In genomic region chr1:113813218-113813617, GRCh38 we compare ENCODE assay signal across 10 cellular contexts. TPM values are rescaled to one million over a fixed set of nuclear protein-coding genes. Genes with fewer than 3 reads are reported as not detected.
DNase-seq lines count a peak whose midpoint lies in the region; ATAC-seq and TF ChIP-seq lines count a peak whose summit lies in the region.
"Had no signal": no experiment of that assay in that cellular context is flagged by ENCODE, and none has a peak within 500 bp of the region (broad histone marks: within the 10 kb centered on the region; RNA-seq: fewer than 3 reads in every experiment).

No MANE protein-coding gene starts in this region.

- H3K27me3 Mint-ChIP-seq in activated T-helper 1 cell treated with anti-CD3 and anti-CD28 coated beads, Interleukin-12 subunit alpha, Interleukin-12 subunit beta, Interleukin-2, Interleukin-4 antibody, amounts not matched to agents 30 ng/mL and 10 ng/mL and 1 ng/mL, durations not matched to agents 14 hours and 24 hours and 36 hours (ENCODE audit: insufficient read depth), result no peaks in the 10 kb centered on the region
- no peaks in the 10 kb centered on the region for H3K27me3 Mint-ChIP-seq in naive thymus-derived CD4-positive, alpha-beta T cell

- peak overlapping the region; percentile 96 for H3K4me3 Mint-ChIP-seq in activated T-helper 1 cell treated with anti-CD3 and anti-CD28 coated beads, Interleukin-12 subunit alpha, Interleukin-12 subunit beta, Interleukin-2, Interleukin-4 antibody, amounts not matched to agents 30 ng/mL and 10 ng/mL and 1 ng/mL, durations not matched to agents 14 hours and 24 hours and 36 hours
- H3K4me3 Mint-ChIP-seq in naive thymus-derived CD4-positive, alpha-beta T cell, result peak overlapping the region; percentile 26 to 99 (median 91)

- H3K27ac ChIP-seq in 22Rv1 (peak overlapping the region; percentile 72), GM23248 (no peak overlapping the region)
- H3K27ac ChIP-seq in naive thymus-derived CD4-positive, alpha-beta T cell (ENCODE audit: low read depth, low read length), result peak overlapping the region; percentile 97

- no peak for ATAC-seq in naive thymus-derived CD4-positive, alpha-beta T cell
- ATAC-seq in GM21423 (IDR thresholded peaks at IDR 0.05; ENCODE audit: unreplicated experiment) (no peak), HG02973 (IDR thresholded peaks at IDR 0.05; ENCODE audit: unreplicated experiment) (no peak)

- in situ Hi-C loops in GM23248 (cut with MboI), result no loop called here

- CTCF ChIA-PET in naive thymus-derived CD4-positive, alpha-beta T cell (lab: Charles Lee), result interaction anchor here (1.4 to 1.7 kb wide), 2 partner anchors 9 to 92 kb away, joined by 3 to 7 read pairs; partner anchors contain the start of genes AP4B1 and DCLRE1B

- H3K9ac ChIP-seq in GM23248, result no peak overlapping the region; the same call in 1 of the 2 replicates

- H3K4me2 ChIP-seq in GM23248 (ENCODE audit: unreplicated experiment), result peak overlapping the region; percentile 93

- no peaks in the 10 kb centered on the region; the same call in 1 of the 2 replicates for H4K20me1 ChIP-seq in GM23248 (ENCODE audit: insufficient read depth)

- peaks cover 37% of the 10 kb centered on the region for H3K79me2 ChIP-seq in GM23248 (ENCODE audit: insufficient read depth)

- POLR2A ChIA-PET in naive thymus-derived CD4-positive, alpha-beta T cell (lab: Charles Lee), result interaction anchor here (0.7 to 3.5 kb wide), 5 partner anchors 15 to 60 kb away, joined by 3 to 45 read pairs (median 3); no protein-coding TSS in a partner anchor

- H2AFZ ChIP-seq in GM23248, result peak overlapping the region; percentile 97

- WGBS in GM23248 (ENCODE audit: low coverage in 1 of 2, low lambda C conversion rate in 2 of 2, missing lambda C conversion rate in 2 of 2), 2 experiments, result 96 to 97% methylated on average over 15 of the region's 15 CpGs

- H3K9me3 ChIP-seq in GM23248 (ENCODE audit: low read depth), result no peaks in the 10 kb centered on the region
- H3K9me3 ChIP-seq in naive thymus-derived CD4-positive, alpha-beta T cell (ENCODE audit: control insufficient read depth in 2 of 3, low read length in 3 of 3), result no peaks in the 10 kb centered on the region
- H3K9me3 ChIP-seq: gastroesophageal sphincter had no signal

- no peaks in the 10 kb centered on the region for H3K27me3 ChIP-seq in GM23248 (replicated peaks; ENCODE audit: insufficient read depth)
- no peaks in the 10 kb centered on the region for H3K27me3 ChIP-seq in naive thymus-derived CD4-positive, alpha-beta T cell (ENCODE audit: control insufficient read depth in 2 of 2, insufficient read depth in 2 of 2, low read length in 2 of 2)
- H3K27me3 ChIP-seq: gastroesophageal sphincter had no signal

- peaks cover 27% of the 10 kb centered on the region for H3F3A ChIP-seq in GM23248 (ENCODE audit: insufficient read depth)

- peak overlapping the region; percentile 96 for H3K27ac Mint-ChIP-seq in activated T-helper 1 cell treated with anti-CD3 and anti-CD28 coated beads, Interleukin-12 subunit alpha, Interleukin-12 subunit beta, Interleukin-2, Interleukin-4 antibody, amounts not matched to agents 30 ng/mL and 10 ng/mL and 1 ng/mL, durations not matched to agents 14 hours and 24 hours and 36 hours
- H3K27ac Mint-ChIP-seq in naive thymus-derived CD4-positive, alpha-beta T cell, result peak overlapping the region; percentile 96 to 99 (median 98)

- peaks cover 25% of the 10 kb centered on the region for H3K4me1 ChIP-seq in GM23248 (ENCODE audit: insufficient read depth)
- H3K4me1 ChIP-seq in naive thymus-derived CD4-positive, alpha-beta T cell (ENCODE audit: control insufficient read depth in 2 of 2, insufficient read depth in 2 of 2, low read length in 2 of 2), result peaks cover 17 to 23% of the 10 kb centered on the region in 2 donors

- peaks cover 34% of the 10 kb centered on the region for H3K4me1 Mint-ChIP-seq in activated T-helper 1 cell treated with anti-CD3 and anti-CD28 coated beads, Interleukin-12 subunit alpha, Interleukin-12 subunit beta, Interleukin-2, Interleukin-4 antibody, amounts not matched to agents 30 ng/mL and 10 ng/mL and 1 ng/mL, durations not matched to agents 14 hours and 24 hours and 36 hours (ENCODE audit: low read depth)
- peaks cover 16 to 39% (median 28%) of the 10 kb centered on the region in 7 donors for H3K4me1 Mint-ChIP-seq in naive thymus-derived CD4-positive, alpha-beta T cell

- H3K9me2 ChIP-seq in GM23248 (ENCODE audit: insufficient read depth), result no peaks in the 10 kb centered on the region

- H3K4me3 ChIP-seq in GM23248, result no peak overlapping the region
- H3K4me3 ChIP-seq in naive thymus-derived CD4-positive, alpha-beta T cell (ENCODE audit: low read length), result peak overlapping the region; percentile 88

- peaks cover 17% of the 10 kb centered on the region for H3K36me3 Mint-ChIP-seq in activated T-helper 1 cell treated with anti-CD3 and anti-CD28 coated beads, Interleukin-12 subunit alpha, Interleukin-12 subunit beta, Interleukin-2, Interleukin-4 antibody, amounts not matched to agents 30 ng/mL and 10 ng/mL and 1 ng/mL, durations not matched to agents 14 hours and 24 hours and 36 hours (ENCODE audit: low read depth)
- peaks cover 0 to 22% (median 8%) of the 10 kb centered on the region in 5 donors for H3K36me3 Mint-ChIP-seq in naive thymus-derived CD4-positive, alpha-beta T cell

- H3K36me3 ChIP-seq in GM23248 (ENCODE audit: low read depth), result no peaks in the 10 kb centered on the region
- H3K36me3 ChIP-seq in naive thymus-derived CD4-positive, alpha-beta T cell (ENCODE audit: control insufficient read depth in 2 of 3, insufficient read depth in 3 of 3, low read length in 3 of 3), result peaks cover 0 to 6% (median 0%) of the 10 kb centered on the region in 3 experiments
- H3K36me3 ChIP-seq: gastroesophageal sphincter had no signal

- intact Hi-C loops in activated T-helper 1 cell treated with anti-CD3 and anti-CD28 coated beads, Interleukin-12 subunit alpha, Interleukin-12 subunit beta, Interleukin-2, Interleukin-4 antibody, amounts not matched to agents 30 ng/mL and 10 ng/mL and 1 ng/mL, durations not matched to agents 14 hours and 24 hours and 36 hours (cut with micrococcal nuclease), result loop anchor here (2.0 to 5.0 kb wide), 6 partner anchors 671 to 1191 kb away; partner anchors contain the start of genes BCAS2, LRIG2, PPM1J and TRIM33
- intact Hi-C loops in naive thymus-derived CD4-positive, alpha-beta T cell (cut with micrococcal nuclease), result loop anchor here (2.0 to 10.0 kb wide), 10 partner anchors 421 to 1191 kb away; partner anchors contain the start of genes CSDE1 (in 1 of the 2), DENND2C (in 1 of the 2), LRIG2 (in 1 of the 2) and MAGI3 (in 1 of the 2)

- no peak for TF ChIP-seq CTCF in 22Rv1 (IDR thresholded peaks at IDR 0.05)

- H3K9me3 Mint-ChIP-seq in activated T-helper 1 cell treated with anti-CD3 and anti-CD28 coated beads, Interleukin-12 subunit alpha, Interleukin-12 subunit beta, Interleukin-2, Interleukin-4 antibody, amounts not matched to agents 30 ng/mL and 10 ng/mL and 1 ng/mL, durations not matched to agents 14 hours and 24 hours and 36 hours, result no peaks in the 10 kb centered on the region
- peaks cover 0 to 3% (median 0%) of the 10 kb centered on the region in 11 donors for H3K9me3 Mint-ChIP-seq in naive thymus-derived CD4-positive, alpha-beta T cell

- DNase-seq in GM23248 (no peak), NOMO-1 treated with DMSO at 0.1 percent for 48 hours (lab: John Stamatoyannopoulos, UW; ENCODE audit: unreplicated experiment) (no peak), SHP77 treated with DMSO at 0.1 percent for 48 hours (lab: John Stamatoyannopoulos, UW) (no peak)
- no peak for DNase-seq in activated T-helper 1 cell treated with anti-CD3 and anti-CD28 coated beads, Interleukin-12 subunit alpha, Interleukin-12 subunit beta, Interleukin-2, Interleukin-4 antibody, amounts not matched to agents 30 ng/mL and 10 ng/mL and 1 ng/mL, durations not matched to agents 14 hours and 24 hours and 36 hours (ENCODE audit: low spot score)
- DNase-seq in naive thymus-derived CD4-positive, alpha-beta T cell, result no peak
- DNase-seq: activated CD4-positive, CD25-positive, alpha-beta regulatory T cell had no signal

RNA-seq across cellular contexts. Expression of gene RSBN1, which starts 0.9 kb away (rescaled TPM):
- total RNA-seq in GM23248 (2014; rRNA removed; shearing (Covaris generic)), result 7.5 and 10.0 TPM in 2 replicates
- 8.3 and 8.7 TPM in 2 replicates for polyA plus RNA-seq in GM23248 (2016; fragmentation: Nextera tagmentation; extraction: Ambion mirVana)
- total RNA-seq in activated T-helper 1 cell treated with anti-CD3 and anti-CD28 coated beads, Interleukin-12 subunit alpha, Interleukin-12 subunit beta, Interleukin-2, Interleukin-4 antibody, amounts not matched to agents 30 ng/mL and 10 ng/mL and 1 ng/mL, durations not matched to agents 14 hours and 24 hours and 36 hours, result 18.4 and 19.5 TPM in 2 replicates
- 10 to 100 TPM; 29.9 to 58.1 (median 42.0) TPM for total RNA-seq in naive thymus-derived CD4-positive, alpha-beta T cell
- 10 to 100 TPM; 40.7 to 44.2 TPM for polyA plus RNA-seq in naive thymus-derived CD4-positive, alpha-beta T cell

RNA-seq across cellular contexts. Expression of gene PHTF1, which starts 53.9 kb away (rescaled TPM):
- total RNA-seq in GM23248 (2014; rRNA removed; shearing (Covaris generic)), result 17.3 and 18.2 TPM in 2 replicates
- polyA plus RNA-seq in GM23248 (2016; fragmentation: Nextera tagmentation; extraction: Ambion mirVana), result 15.9 TPM in 2 replicates
- 14.7 and 16.6 TPM in 2 replicates for total RNA-seq in activated T-helper 1 cell treated with anti-CD3 and anti-CD28 coated beads, Interleukin-12 subunit alpha, Interleukin-12 subunit beta, Interleukin-2, Interleukin-4 antibody, amounts not matched to agents 30 ng/mL and 10 ng/mL and 1 ng/mL, durations not matched to agents 14 hours and 24 hours and 36 hours
- total RNA-seq in naive thymus-derived CD4-positive, alpha-beta T cell, result 10 to 100 TPM in 2 of 5 experiments, 1 to 10 TPM in 3; 2.5 to 21.0 (median 7.1) TPM
- 1 to 10 TPM; 1.4 to 1.6 TPM for polyA plus RNA-seq in naive thymus-derived CD4-positive, alpha-beta T cell

RNA-seq across cellular contexts. Expression of gene PTPN22, which starts 58.3 kb away (rescaled TPM):
- 0.51 and 0.86 TPM in 2 replicates for total RNA-seq in GM23248 (2014; rRNA removed; shearing (Covaris generic))
- polyA plus RNA-seq in GM23248 (2016; fragmentation: Nextera tagmentation; extraction: Ambion mirVana), result 1.4 and 1.6 TPM in 2 replicates
- 66.2 and 66.7 TPM in 2 replicates for total RNA-seq in activated T-helper 1 cell treated with anti-CD3 and anti-CD28 coated beads, Interleukin-12 subunit alpha, Interleukin-12 subunit beta, Interleukin-2, Interleukin-4 antibody, amounts not matched to agents 30 ng/mL and 10 ng/mL and 1 ng/mL, durations not matched to agents 14 hours and 24 hours and 36 hours
- 10 to 100 TPM; 22.2 to 76.7 (median 27.5) TPM for total RNA-seq in naive thymus-derived CD4-positive, alpha-beta T cell
- 10 to 100 TPM; 29.7 to 37.9 TPM for polyA plus RNA-seq in naive thymus-derived CD4-positive, alpha-beta T cell

Comparison
In these comparisons a context has a peak if more than half of its experiments do, and no peak if none do; other contexts are left out.
1. RNA of gene PTPN22, which starts 58.3 kb away (total RNA-seq): 66.2 to 66.7 TPM in activated T-helper 1 cell treated with anti-CD3 and anti-CD28 coated beads, Interleukin-12 subunit alpha, Interleukin-12 subunit beta, Interleukin-2, Interleukin-4 antibody, amounts not matched to agents 30 ng/mL and 10 ng/mL and 1 ng/mL, durations not matched to agents 14 hours and 24 hours and 36 hours and 22.2 to 76.7 TPM in naive thymus-derived CD4-positive, alpha-beta T cell; 0.51 to 0.86 TPM in GM23248; every median in the first group is over 10 times any median in the second.